19 cellular contexts compared by ENCODE assay signal in the genomic region with DNA sequence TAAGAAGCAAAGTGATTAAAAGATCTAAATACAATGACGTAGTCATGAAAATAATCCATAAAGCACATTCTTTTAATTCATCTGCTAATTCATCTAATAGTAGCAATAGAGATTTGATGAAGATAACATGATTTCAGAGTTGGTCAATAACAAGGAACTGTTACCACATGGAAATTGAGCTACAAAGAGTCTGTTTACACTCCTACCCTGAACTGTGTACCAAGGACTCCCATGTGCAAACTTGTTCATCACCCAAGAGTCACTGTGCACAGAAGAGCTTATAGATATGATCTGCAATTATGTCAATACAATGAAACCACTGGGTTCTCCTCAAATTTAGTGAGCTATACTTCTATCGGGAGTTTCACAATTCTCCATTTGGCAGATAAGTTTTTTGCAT.
"Had no signal": no experiment of that assay in that cellular context is flagged by ENCODE, and none has a peak within 500 bp of the region (broad histone marks: within the 10 kb centered on the region; RNA-seq: fewer than 3 reads in every experiment).

No MANE protein-coding gene starts in this region.

- H3K4me1 Mint-ChIP-seq: activated CD4-positive, alpha-beta memory T cell treated with anti-CD3 and anti-CD28 coated beads, Interleukin-2, amount 10 ng/mL, durations not matched to agents 7 days and 5 days; activated CD4-positive, alpha-beta T cell treated with anti-CD3 and anti-CD28 coated beads, Interleukin-2, amount 10 ng/mL, durations not matched to agents 24 days and 14 days; activated naive CD8-positive, alpha-beta T cell treated with anti-CD3 and anti-CD28 coated beads, Interleukin-2, amount 10 ng/mL, durations not matched to agents 7 days and 5 days; natural killer cell had no signal

- H3K27ac Mint-ChIP-seq: activated CD4-positive, alpha-beta memory T cell treated with anti-CD3 and anti-CD28 coated beads, Interleukin-2, amount 10 ng/mL, durations not matched to agents 7 days and 5 days; activated CD4-positive, alpha-beta T cell treated with anti-CD3 and anti-CD28 coated beads, Interleukin-2, amount 10 ng/mL, durations not matched to agents 24 days and 14 days; activated naive CD4-positive, alpha-beta T cell treated with anti-CD3 and anti-CD28 coated beads for 36 hours; activated naive CD8-positive, alpha-beta T cell treated with anti-CD3 and anti-CD28 coated beads, Interleukin-2, amount 10 ng/mL, durations not matched to agents 7 days and 5 days; activated T-cell treated with anti-CD3 and anti-CD28 coated beads, Interleukin-2, amount 50 U/mL, for 72 hours; natural killer cell; type B pancreatic cell had no signal

- H3K27ac ChIP-seq: coronary artery, heart right ventricle, thoracic aorta, VCaP had no signal

- H3K9me3 Mint-ChIP-seq: activated CD4-positive, alpha-beta memory T cell treated with anti-CD3 and anti-CD28 coated beads, Interleukin-2, amount 10 ng/mL, durations not matched to agents 7 days and 5 days; activated CD4-positive, alpha-beta T cell treated with anti-CD3 and anti-CD28 coated beads, Interleukin-2, amount 10 ng/mL, durations not matched to agents 24 days and 14 days; activated naive CD4-positive, alpha-beta T cell treated with anti-CD3 and anti-CD28 coated beads for 36 hours; activated naive CD8-positive, alpha-beta T cell treated with anti-CD3 and anti-CD28 coated beads, Interleukin-2, amount 10 ng/mL, durations not matched to agents 7 days and 5 days; activated T-cell treated with anti-CD3 and anti-CD28 coated beads, Interleukin-2, amount 50 U/mL, for 72 hours; natural killer cell; type B pancreatic cell had no signal

- H3K36me3 Mint-ChIP-seq: activated naive CD8-positive, alpha-beta T cell treated with anti-CD3 and anti-CD28 coated beads, Interleukin-2, amount 10 ng/mL, durations not matched to agents 7 days and 5 days; natural killer cell; type B pancreatic cell had no signal

- H3K27me3 ChIP-seq: heart right ventricle had no signal

- H3K4me3 Mint-ChIP-seq: activated CD4-positive, alpha-beta memory T cell treated with anti-CD3 and anti-CD28 coated beads, Interleukin-2, amount 10 ng/mL, durations not matched to agents 7 days and 5 days; activated CD4-positive, alpha-beta T cell treated with anti-CD3 and anti-CD28 coated beads, Interleukin-2, amount 10 ng/mL, durations not matched to agents 24 days and 14 days; activated naive CD4-positive, alpha-beta T cell treated with anti-CD3 and anti-CD28 coated beads for 36 hours; activated naive CD8-positive, alpha-beta T cell treated with anti-CD3 and anti-CD28 coated beads, Interleukin-2, amount 10 ng/mL, durations not matched to agents 7 days and 5 days; activated T-cell treated with anti-CD3 and anti-CD28 coated beads, Interleukin-2, amount 50 U/mL, for 72 hours; natural killer cell; type B pancreatic cell had no signal

- FAIRE-seq: bronchial epithelial cell, small intestine had no signal

- H3K9me3 ChIP-seq: heart right ventricle, thoracic aorta had no signal

- H3K27me3 Mint-ChIP-seq: activated CD4-positive, alpha-beta memory T cell treated with anti-CD3 and anti-CD28 coated beads, Interleukin-2, amount 10 ng/mL, durations not matched to agents 7 days and 5 days; activated CD4-positive, alpha-beta T cell treated with anti-CD3 and anti-CD28 coated beads, Interleukin-2, amount 10 ng/mL, durations not matched to agents 24 days and 14 days had no signal

- DNase-seq: activated CD4-positive, alpha-beta memory T cell treated with anti-CD3 and anti-CD28 coated beads, Interleukin-2, amount 10 ng/mL, durations not matched to agents 7 days and 5 days; activated CD4-positive, alpha-beta T cell treated with anti-CD3 and anti-CD28 coated beads, Interleukin-2, amount 10 ng/mL, durations not matched to agents 24 days and 14 days; activated effector memory CD4-positive, alpha-beta T cell treated with Interleukin-2 at 50 U/mL for 16 hours; activated naive CD4-positive, alpha-beta T cell treated with anti-CD3 and anti-CD28 coated beads for 36 hours; activated naive CD8-positive, alpha-beta T cell treated with anti-CD3 and anti-CD28 coated beads, Interleukin-2, amount 10 ng/mL, durations not matched to agents 7 days and 5 days; activated T-cell treated with anti-CD3 and anti-CD28 coated beads, Interleukin-2, amount 50 U/mL, for 72 hours; amygdala; heart right ventricle; islet precursor cell; left cardiac atrium; midbrain; natural killer cell; stimulated activated naive CD4-positive, alpha-beta T cell had no signal
